In the genomic region with DNA sequence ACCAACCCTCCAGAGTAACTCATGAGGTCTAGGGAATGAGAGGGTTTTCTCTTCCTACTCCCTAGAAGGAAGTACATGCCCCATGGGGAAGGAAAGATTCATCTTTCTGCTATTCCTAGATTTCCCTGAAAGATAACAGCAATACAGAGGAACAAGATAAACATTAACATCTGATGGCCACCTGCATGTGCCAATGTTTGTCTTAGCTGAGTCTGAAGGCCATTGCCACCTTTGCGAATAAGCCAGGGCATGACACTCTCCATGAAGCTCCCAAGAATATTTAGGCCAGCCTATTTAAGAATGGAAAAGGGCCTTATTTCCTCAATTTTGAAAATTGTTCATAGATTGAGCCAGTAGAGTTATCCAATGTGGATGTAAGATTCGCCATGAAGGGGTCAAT, we compare ENCODE assay signal across 2 cellular contexts.
A peak's percentile ranks its signal among the peaks of the same experiment; 100 is the strongest.
TF ChIP-seq lines count a peak whose summit lies in the region.

No MANE protein-coding gene starts in this region.

TF ChIP-seq in HepG2, 621 proteins besides CTCF, POLR2A, EP300 and RAD21 (continued from another document):
- TF ChIP-seq LCORL (IDR thresholded peaks at IDR 0.05) (no peak), LCORL (CRISPR knock-in tag; IDR thresholded peaks at IDR 0.05) (no peak), BCL6 (CRISPR knock-in tag; IDR thresholded peaks at IDR 0.05) (peak; percentile 74; the same call in 1 of the 2 replicates), ZNF337 (CRISPR knock-in tag; IDR thresholded peaks at IDR 0.05; ENCODE audit: borderline replicate concordance, low read depth) (no peak), ZBTB21 (CRISPR knock-in tag; IDR thresholded peaks at IDR 0.05) (no peak), BHLHE40 (IDR thresholded peaks at IDR 0.05; ENCODE audit: low read length) (0 out of 2 replicates have a peak, but pooled peaks have one; percentile 31)

TF ChIP-seq in GM12891, 5 proteins besides CTCF, POLR2A, EP300 and RAD21 (continued from another document):
- TF ChIP-seq POU2F2 (IDR thresholded peaks at IDR 0.05; ENCODE audit: low read depth, low read length): no peak
TF ChIP-seq in GM12891: peak in this region for 0.
